ENCODE assay signal across 9 cellular contexts in the genomic region with DNA sequence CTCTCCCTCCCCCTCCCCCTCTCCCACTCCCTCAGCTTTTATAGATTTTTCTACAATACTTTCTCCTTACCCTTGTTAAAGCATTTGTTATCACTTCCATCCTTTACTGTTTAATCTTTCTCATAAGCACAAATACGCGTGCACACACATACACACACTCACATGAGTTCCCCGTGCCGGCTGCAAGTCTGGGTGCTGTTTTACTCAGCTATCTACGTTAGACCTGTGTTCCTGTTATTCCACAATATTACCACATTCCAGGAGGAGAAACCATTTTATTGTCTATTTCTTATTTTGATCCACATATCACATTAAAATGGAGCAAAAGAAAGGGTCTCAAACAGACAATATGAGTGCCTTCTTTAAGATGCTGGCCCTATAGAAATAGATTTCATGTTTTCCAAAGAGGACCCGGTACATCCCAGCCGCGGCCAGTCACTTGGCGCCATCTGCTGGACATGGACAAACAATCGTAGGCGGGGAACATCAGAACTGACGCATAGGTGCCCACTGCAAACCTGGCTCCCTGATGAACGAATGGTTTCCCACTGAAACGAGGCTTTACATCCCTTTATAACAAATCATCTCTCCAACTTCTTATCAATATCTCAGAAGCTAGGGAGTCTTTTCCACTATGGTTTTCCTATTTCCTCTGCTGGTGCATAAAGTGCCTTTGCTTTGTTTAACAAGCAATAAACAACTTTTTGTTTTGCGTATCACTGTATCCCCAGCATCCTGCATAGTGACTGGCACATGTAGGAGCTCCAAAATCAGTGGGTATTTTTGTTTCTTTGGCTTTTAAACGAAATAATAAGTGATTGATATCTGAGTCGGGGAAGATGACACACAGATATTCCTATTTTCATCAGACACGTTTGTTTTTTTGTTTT. TPM values are rescaled to one million over a fixed set of nuclear protein-coding genes. Genes with fewer than 3 reads are reported as not detected.
A peak's percentile ranks its signal among the peaks of the same experiment; 100 is the strongest.
DNase-seq lines count a peak whose midpoint lies in the region; ATAC-seq and TF ChIP-seq lines count a peak whose summit lies in the region.
"Had no signal": no experiment of that assay in that cellular context is flagged by ENCODE, and none has a peak within 500 bp of the region (broad histone marks: within the 10 kb centered on the region; RNA-seq: fewer than 3 reads in every experiment).

No MANE protein-coding gene starts in this region.

- H3K4me3 ChIP-seq in GM23338 (no peak overlapping the region), mesenchymal stem cell (ENCODE audit: insufficient read depth in 1 of 2, low read depth in 1 of 2, low read length in 2 of 2) (no peak overlapping the region)

- no peak overlapping the region for H3K14ac ChIP-seq in mesenchymal stem cell (ENCODE audit: low read length in 2 of 2)

- no peaks in the 10 kb centered on the region for H3K4me1 Mint-ChIP-seq in GM23338
- peaks cover 4% of the 10 kb centered on the region for H3K4me1 Mint-ChIP-seq in activated CD4-positive, alpha-beta T cell treated with anti-CD3 and anti-CD28 coated beads, Interleukin-2, amount 10 ng/mL, durations not matched to agents 24 days and 14 days
- H3K4me1 Mint-ChIP-seq in effector memory CD8-positive, alpha-beta T cell (ENCODE audit: low read depth in 2 of 2): no peaks in the 10 kb centered on the region

- no peaks in the 10 kb centered on the region for H3F3A ChIP-seq in GM23338 (replicated peaks; ENCODE audit: low read depth)

- no peak overlapping the region for H2BK120ac ChIP-seq in mesenchymal stem cell (ENCODE audit: low read depth, low read length)

- intact Hi-C loops in activated CD4-positive, alpha-beta T cell treated with anti-CD3 and anti-CD28 coated beads, Interleukin-2, amount 10 ng/mL, durations not matched to agents 24 days and 14 days (cut with micrococcal nuclease): no loop called here

- H4K8ac ChIP-seq in mesenchymal stem cell (ENCODE audit: low read length): no peak overlapping the region

- H2AFZ ChIP-seq in GM23338: no peak overlapping the region
- H2AFZ ChIP-seq in mesenchymal stem cell (ENCODE audit: low read depth, low read length): no peak overlapping the region

- no peak overlapping the region for H2BK15ac ChIP-seq in mesenchymal stem cell (ENCODE audit: low read depth, poor library complexity, severe bottlenecking)

- H3K9ac ChIP-seq in mesenchymal stem cell (ENCODE audit: low read length): peak overlapping the region; percentile 12

- peak; percentile 96 to 97 for TF ChIP-seq CTCF in GM23338 (conservative IDR thresholded peaks at IDR 0.05; ENCODE audit: low read depth in 2 of 2)

- H3K36me3 ChIP-seq in GM23338 (ENCODE audit: insufficient read depth): no peaks in the 10 kb centered on the region; the same call in 1 of the 2 replicates
- no peaks in the 10 kb centered on the region for H3K36me3 ChIP-seq in mesenchymal stem cell (ENCODE audit: control insufficient read depth in 1 of 2, insufficient read depth in 2 of 2, low read depth in 1 of 2, low read length in 2 of 2)
- H3K36me3 ChIP-seq: neutrophil had no signal

- no peak overlapping the region for H3K27ac Mint-ChIP-seq in GM23338
- no peak overlapping the region for H3K27ac Mint-ChIP-seq in activated CD4-positive, alpha-beta T cell treated with anti-CD3 and anti-CD28 coated beads, Interleukin-2, amount 10 ng/mL, durations not matched to agents 24 days and 14 days
- no peak overlapping the region for H3K27ac Mint-ChIP-seq in effector memory CD8-positive, alpha-beta T cell

- no peaks in the 10 kb centered on the region for H3K27me3 Mint-ChIP-seq in GM23338 (ENCODE audit: insufficient read depth, low read depth, poor library complexity)
- peaks cover 20% of the 10 kb centered on the region for H3K27me3 Mint-ChIP-seq in activated CD4-positive, alpha-beta T cell treated with anti-CD3 and anti-CD28 coated beads, Interleukin-2, amount 10 ng/mL, durations not matched to agents 24 days and 14 days
- H3K27me3 Mint-ChIP-seq in effector memory CD8-positive, alpha-beta T cell: peaks cover 23 to 68% of the 10 kb centered on the region in 2 donors

- no peaks in the 10 kb centered on the region for H3K4me1 ChIP-seq in GM23338 (ENCODE audit: insufficient read depth)
- no peaks in the 10 kb centered on the region for H3K4me1 ChIP-seq in mesenchymal stem cell (ENCODE audit: control insufficient read depth, insufficient read depth, low read depth, low read length)

- no peaks in the 10 kb centered on the region for H4K20me1 ChIP-seq in GM23338 (replicated peaks; ENCODE audit: insufficient read depth)

- H3K9me2 ChIP-seq in GM23338 (ENCODE audit: insufficient read depth): no peaks in the 10 kb centered on the region

- H3K27ac ChIP-seq in GM23338 (ENCODE audit: low read depth): no peak overlapping the region
- H3K27ac ChIP-seq in mesenchymal stem cell (ENCODE audit: low read length, poor library complexity, severe bottlenecking): no peak overlapping the region
- H3K27ac ChIP-seq: neutrophil had no signal

- no peak overlapping the region for H2BK5ac ChIP-seq in mesenchymal stem cell (ENCODE audit: low read depth, low read length, poor library complexity, severe bottlenecking)

- peaks cover 10% of the 10 kb centered on the region for H3K9me3 ChIP-seq in mesenchymal stem cell (ENCODE audit: control insufficient read depth, low read length)
- H3K9me3 ChIP-seq: neutrophil had no signal

- H3K27me3 ChIP-seq in GM23338 (ENCODE audit: insufficient read depth): no peaks in the 10 kb centered on the region
- peaks cover 0 to 10% of the 10 kb centered on the region in 2 experiments for H3K27me3 ChIP-seq in mesenchymal stem cell (ENCODE audit: control insufficient read depth in 1 of 2, insufficient read depth in 1 of 2, low read length in 2 of 2)

- 37% methylated on average over 16 of the region's 18 CpGs for WGBS in mesenchymal stem cell

- ATAC-seq in GM23338: peak; percentile 100
- ATAC-seq in effector memory CD8-positive, alpha-beta T cell (replicated peaks): peak; percentile 56
- ATAC-seq in GM19463 (IDR thresholded peaks at IDR 0.05; ENCODE audit: unreplicated experiment): no peak

- no peak overlapping the region for H2AK5ac ChIP-seq in mesenchymal stem cell (ENCODE audit: low read length, severe bottlenecking)

- peak; percentile 84 for DNase-seq in Ammon's horn (ENCODE audit: low spot score)
- peak; percentile 89 for DNase-seq in GM23338 (ENCODE audit: low spot score)
- peak; percentile 55 for DNase-seq in NCI-H345 treated with DMSO at 0.1 percent for 48 hours (lab: John Stamatoyannopoulos, UW; ENCODE audit: unreplicated experiment)
- DNase-seq in activated CD4-positive, alpha-beta T cell treated with anti-CD3 and anti-CD28 coated beads, Interleukin-2, amount 10 ng/mL, durations not matched to agents 24 days and 14 days: peak; percentile 86
- peak; percentile 16 to 37 (median 28) for DNase-seq in effector memory CD8-positive, alpha-beta T cell
- peak; percentile 74 for DNase-seq in mesenchymal stem cell
- peak; percentile 79 for DNase-seq in stimulated activated CD8-positive, alpha-beta memory T cell treated with anti-CD3 and anti-CD28 coated beads, Interleukin-4, amount 100 ng/mL, for 48 hours

- H3K4ac ChIP-seq in mesenchymal stem cell (ENCODE audit: low read depth in 1 of 2, low read length in 2 of 2): no peak overlapping the region

- no peak overlapping the region for H3K23ac ChIP-seq in mesenchymal stem cell (ENCODE audit: low read length in 2 of 2)

- H3K4me2 ChIP-seq in GM23338 (no peak overlapping the region), mesenchymal stem cell (ENCODE audit: low read length, poor library complexity, severe bottlenecking) (peak overlapping the region; percentile 16)

- H3K9me3 Mint-ChIP-seq in GM23338: peaks cover 51% of the 10 kb centered on the region
- peaks cover 8% of the 10 kb centered on the region for H3K9me3 Mint-ChIP-seq in activated CD4-positive, alpha-beta T cell treated with anti-CD3 and anti-CD28 coated beads, Interleukin-2, amount 10 ng/mL, durations not matched to agents 24 days and 14 days
- H3K9me3 Mint-ChIP-seq in effector memory CD8-positive, alpha-beta T cell: peaks cover 3 to 7% of the 10 kb centered on the region in 2 donors

- H2BK12ac ChIP-seq in mesenchymal stem cell (ENCODE audit: low read length in 2 of 2): no peak overlapping the region

- no peak overlapping the region for H3K18ac ChIP-seq in mesenchymal stem cell (ENCODE audit: low read depth in 1 of 2, low read length in 2 of 2)

- peaks cover 26% of the 10 kb centered on the region; the same call in 2 of the 3 replicates for H3K36me3 Mint-ChIP-seq in GM23338 (ENCODE audit: low read depth)
- no peaks in the 10 kb centered on the region for H3K36me3 Mint-ChIP-seq in activated CD4-positive, alpha-beta T cell treated with anti-CD3 and anti-CD28 coated beads, Interleukin-2, amount 10 ng/mL, durations not matched to agents 24 days and 14 days (ENCODE audit: low read depth)
- no peaks in the 10 kb centered on the region for H3K36me3 Mint-ChIP-seq in effector memory CD8-positive, alpha-beta T cell (ENCODE audit: insufficient read depth)

- H3K79me2 ChIP-seq in GM23338 (replicated peaks; ENCODE audit: insufficient read depth): no peaks in the 10 kb centered on the region

- H3K79me1 ChIP-seq in mesenchymal stem cell (replicated peaks; ENCODE audit: low read length, poor library complexity, severe bottlenecking): no peaks in the 10 kb centered on the region

- H3K4me3 Mint-ChIP-seq in GM23338: no peak overlapping the region
- no peak overlapping the region for H3K4me3 Mint-ChIP-seq in activated CD4-positive, alpha-beta T cell treated with anti-CD3 and anti-CD28 coated beads, Interleukin-2, amount 10 ng/mL, durations not matched to agents 24 days and 14 days
- no peak overlapping the region for H3K4me3 Mint-ChIP-seq in effector memory CD8-positive, alpha-beta T cell

- no peak overlapping the region for H4K91ac ChIP-seq in mesenchymal stem cell (ENCODE audit: low read length)

RNA-seq across cellular contexts. Expression of a gene that starts 25.2 kb away (rescaled TPM):
- total RNA-seq in GM23338 (2014; rRNA removed; shearing (Covaris generic)): 6.0 and 6.8 TPM in 2 replicates
- 11.0 and 13.0 TPM in 2 replicates for polyA plus RNA-seq in GM23338 (2016; fragmentation: Nextera tagmentation; extraction: Ambion mirVana)
- total RNA-seq in activated CD4-positive, alpha-beta T cell treated with anti-CD3 and anti-CD28 coated beads, Interleukin-2, amount 10 ng/mL, durations not matched to agents 24 days and 14 days: 39.5 and 43.6 TPM in 2 replicates
- 61.0 TPM for polyA plus RNA-seq in mesenchymal stem cell (2013, experiment 1 of 2)
- 59.1 TPM for polyA plus RNA-seq in mesenchymal stem cell (2013, experiment 2 of 2)

Comparison
In these comparisons a context has a peak if more than half of its experiments do, and no peak if none do; other contexts are left out.
1. DNase-seq: peak in every context shown above with its lines; median percentile 89 in GM23338; 86 in activated CD4-positive, alpha-beta T cell treated with anti-CD3 and anti-CD28 coated beads, Interleukin-2, amount 10 ng/mL, durations not matched to agents 24 days and 14 days; 84 in Ammon's horn; 79 in stimulated activated CD8-positive, alpha-beta memory T cell treated with anti-CD3 and anti-CD28 coated beads, Interleukin-4, amount 100 ng/mL, for 48 hours; 74 in mesenchymal stem cell; 55 in NCI-H345 treated with DMSO at 0.1 percent for 48 hours; 28 in effector memory CD8-positive, alpha-beta T cell.